Comparison of ENCODE assay signal across 26 cellular contexts in genomic region chr6:87664943-87665342, GRCh38. TPM values are rescaled to one million over a fixed set of nuclear protein-coding genes. Genes with fewer than 3 reads are reported as not detected.
DNase-seq lines count a peak whose midpoint lies in the region; ATAC-seq, FAIRE-seq and TF ChIP-seq lines count a peak whose summit lies in the region.
"Had no signal": no experiment of that assay in that cellular context is flagged by ENCODE, and none has a peak within 500 bp of the region (broad histone marks: within the 10 kb centered on the region; RNA-seq: fewer than 3 reads in every experiment).

No MANE protein-coding gene starts in this region.

- dilution Hi-C loops in IMR-90 (cut with HindIII; ENCODE audit: low sequenced_read_pairs, unreplicated experiment): no loop called here

- no peak overlapping the region for H2AFZ ChIP-seq in IMR-90 (replicated peaks; ENCODE audit: low read length, poor library complexity)
- H2AFZ ChIP-seq: PC-9 had no signal

- TF ChIP-seq RAD21 in IMR-90 (IDR thresholded peaks at IDR 0.05; ENCODE audit: low read length): no peak

- peak overlapping the region; percentile 62 for H2BK5ac ChIP-seq in IMR-90 (ENCODE audit: low read depth, low read length, poor library complexity, severe bottlenecking)

- peak overlapping the region; percentile 81; the same call in 1 of the 2 replicates for H3K27ac ChIP-seq in IMR-90 (ENCODE audit: insufficient read depth, low read length)
- H3K27ac ChIP-seq in kidney (ENCODE audit: low read depth in 2 of 2, low read length in 2 of 2): no peak overlapping the region
- H3K27ac ChIP-seq in psoas muscle: peak overlapping the region; percentile 67
- peak overlapping the region; percentile 11 to 23 for H3K27ac ChIP-seq in tibial artery
- no peak overlapping the region for H3K27ac ChIP-seq in effector memory CD4-positive, alpha-beta T cell (ENCODE audit: insufficient read depth, low read length, poor library complexity, severe bottlenecking)
- H3K27ac ChIP-seq: PC-9, SJSA1 had no signal

- POLR2A ChIA-PET in IMR-90 (lab: Charles Lee; ENCODE audit: unreplicated experiment): no interaction called here

- no peak overlapping the region for H2AK9ac ChIP-seq in IMR-90 (replicated peaks; ENCODE audit: low read depth, low read length, poor library complexity)

- no peak overlapping the region for H2AK5ac ChIP-seq in IMR-90 (ENCODE audit: low read depth, low read length)

- H2BK20ac ChIP-seq in IMR-90 (ENCODE audit: low read depth, low read length): no peak overlapping the region

- BruUV-seq in IMR-90 (replicated peaks; lab: Mats Ljungman, UMichigan): no TSS peak

- peak overlapping the region; percentile 39 for H4K5ac ChIP-seq in IMR-90 (ENCODE audit: low read depth, low read length)

- DNase-seq in IMR-90: no peak
- no peak for DNase-seq in kidney
- DNase-seq in psoas muscle: no peak
- no peak for DNase-seq in tibial artery
- DNase-seq in SW480 (ENCODE audit: low spot score): no peak
- no peak for DNase-seq in effector memory CD4-positive, alpha-beta T cell
- DNase-seq: BE2C; CD8-positive, alpha-beta memory T cell; DMS 273 treated with DMSO at 0.1 percent for 48 hours; DMS79; GF-D8; GOT3; KBM-7; NCI-H1105 treated with DMSO at 0.1 percent for 48 hours; NCI-H146; NCI-H1930; NCI-H446 treated with DMSO at 0.1 percent for 48 hours; NCI-H526; NCI-H82; NK-92 treated with Interleukin-12 subunit alpha and Interleukin-12 subunit beta, amount 100 ng/mL, for 24 hours; PC-9 had no signal

- H3K4ac ChIP-seq in IMR-90 (ENCODE audit: low read depth, low read length): peak overlapping the region; percentile 65; the same call in 1 of the 2 replicates

- no peak for ATAC-seq in IMR-90 (ENCODE audit: low read depth)
- ATAC-seq in psoas muscle: no peak
- no peak for ATAC-seq in HG02970 (IDR thresholded peaks at IDR 0.05; ENCODE audit: low FRiP score, unreplicated experiment)
- ATAC-seq: Right ventricle myocardium inferior had no signal

- H3K9ac ChIP-seq in IMR-90 (ENCODE audit: low read depth, low read length): no peak overlapping the region
- H3K9ac ChIP-seq in kidney (ENCODE audit: low read length in 2 of 2): no peak overlapping the region

- intact Hi-C loops in IMR-90 (cut with micrococcal nuclease) (no loop called here), kidney (cut with DNase I) (no loop called here), psoas muscle (cut with DNase I) (no loop called here), tibial artery (cut with DNase I; ENCODE audit: low total_unique reads) (no loop called here)

- peaks cover 10% of the 10 kb centered on the region; the same call in 1 of the 2 replicates for H3K9me1 ChIP-seq in IMR-90 (ENCODE audit: insufficient read depth, low read length)

- peaks cover 2 to 22% of the 10 kb centered on the region in 2 experiments; a peak in 3 of 4 replicates for H3K79me1 ChIP-seq in IMR-90 (ENCODE audit: low read depth in 1 of 2, low read length in 2 of 2)

- peaks cover 6% of the 10 kb centered on the region for H3K36me3 ChIP-seq in IMR-90 (ENCODE audit: control insufficient read depth, insufficient read depth, low read length)
- H3K36me3 ChIP-seq in kidney (ENCODE audit: control insufficient read depth in 1 of 2, insufficient read depth in 2 of 2, low read length in 2 of 2): no peaks in the 10 kb centered on the region
- peaks cover 0 to 31% of the 10 kb centered on the region in 2 donors for H3K36me3 ChIP-seq in psoas muscle (ENCODE audit: insufficient read depth in 1 of 2, low read depth in 1 of 2)
- peaks cover 0 to 40% (median 13%) of the 10 kb centered on the region in 3 donors for H3K36me3 ChIP-seq in tibial artery
- H3K36me3 ChIP-seq in effector memory CD4-positive, alpha-beta T cell (ENCODE audit: control insufficient read depth, insufficient read depth, low read length): peaks cover 6% of the 10 kb centered on the region

- no peak overlapping the region for H3K4me2 ChIP-seq in IMR-90 (ENCODE audit: low read depth, low read length)
- H3K4me2 ChIP-seq: PC-9 had no signal

- peak overlapping the region; percentile 76; the same call in 1 of the 2 replicates for H3K23ac ChIP-seq in IMR-90 (ENCODE audit: low read depth, low read length)

- H2BK15ac ChIP-seq in IMR-90 (ENCODE audit: low read depth, low read length): 0 out of 3 replicates have a peak overlapping the region, but pooled peaks have one; percentile 85

- no peak for TF ChIP-seq POLR2A in IMR-90 (IDR thresholded peaks at IDR 0.05; ENCODE audit: low read depth, low read length)

- no peaks in the 10 kb centered on the region for H4K20me1 ChIP-seq in IMR-90 (ENCODE audit: insufficient read depth, low read length)

- no peaks in the 10 kb centered on the region for H3K27me3 ChIP-seq in IMR-90 (ENCODE audit: control insufficient read depth, insufficient read depth, low read length)
- no peaks in the 10 kb centered on the region for H3K27me3 ChIP-seq in psoas muscle (ENCODE audit: insufficient read depth in 3 of 3, low read length in 2 of 3)
- no peaks in the 10 kb centered on the region for H3K27me3 ChIP-seq in tibial artery
- no peaks in the 10 kb centered on the region for H3K27me3 ChIP-seq in effector memory CD4-positive, alpha-beta T cell (replicated peaks; ENCODE audit: control insufficient read depth, insufficient read depth, low read length, poor library complexity, severe bottlenecking)
- H3K27me3 ChIP-seq: BE2C, SJSA1 had no signal

- CTCF ChIA-PET in IMR-90 (lab: Yijun Ruan, JAX): interaction anchor here (1.2 kb wide), 1 partner anchor 142 kb away, joined by 3 read pairs; no protein-coding TSS in a partner anchor

- no peak overlapping the region for H3K4me3 ChIP-seq in IMR-90 (ENCODE audit: insufficient read depth, low read depth, low read length)
- no peak overlapping the region for H3K4me3 ChIP-seq in kidney (ENCODE audit: low read length in 2 of 2)
- no peak overlapping the region for H3K4me3 ChIP-seq in psoas muscle
- no peak overlapping the region for H3K4me3 ChIP-seq in tibial artery
- no peak overlapping the region for H3K4me3 ChIP-seq in effector memory CD4-positive, alpha-beta T cell (ENCODE audit: insufficient read depth, low read depth, low read length, poor library complexity, severe bottlenecking)
- H3K4me3 ChIP-seq: HAP-1, PC-9, SJSA1 had no signal

- peak overlapping the region; percentile 88; the same call in 1 of the 2 replicates for H2BK120ac ChIP-seq in IMR-90 (ENCODE audit: low read depth, low read length)

- peak; percentile 70 for FAIRE-seq in kidney (lab: Jason Lieb, UNC)
- FAIRE-seq: GM12891 had no signal

- H3K14ac ChIP-seq in IMR-90 (replicated peaks; ENCODE audit: low read depth, low read length): 0 out of 2 replicates have a peak overlapping the region, but pooled peaks have one; percentile 50

- in situ Hi-C loops in IMR-90 (cut with MboI; ENCODE audit: low sequenced_read_pairs): no loop called here

- H3K4me1 ChIP-seq in IMR-90 (ENCODE audit: control insufficient read depth, insufficient read depth, low read length) (peaks cover 20% of the 10 kb centered on the region), kidney (ENCODE audit: control insufficient read depth in 1 of 2, insufficient read depth in 1 of 2, low read depth in 1 of 2, low read length in 2 of 2) (peaks cover 0 to 2% of the 10 kb centered on the region in 2 donors), psoas muscle (peaks cover 32% of the 10 kb centered on the region), tibial artery (peaks cover 0 to 24% (median 11%) of the 10 kb centered on the region in 4 donors)
- no peaks in the 10 kb centered on the region for H3K4me1 ChIP-seq in effector memory CD4-positive, alpha-beta T cell (ENCODE audit: control insufficient read depth, insufficient read depth, low read length, poor library complexity, severe bottlenecking)
- H3K4me1 ChIP-seq: BE2C, HAP-1 had no signal

- TF ChIP-seq CTCF in IMR-90 (conservative IDR thresholded peaks at IDR 0.05; ENCODE audit: low read depth, low read length) (no peak), kidney (IDR thresholded peaks at IDR 0.05; ENCODE audit: borderline replicate concordance, extremely low read depth, insufficient read depth) (no peak), psoas muscle (IDR thresholded peaks at IDR 0.05) (no peak), tibial artery (IDR thresholded peaks at IDR 0.05) (no peak)

- no peak overlapping the region for H3K56ac ChIP-seq in IMR-90 (ENCODE audit: extremely low read depth, insufficient read depth, low read length)

- no peaks in the 10 kb centered on the region for H3K9me3 ChIP-seq in IMR-90 (ENCODE audit: control insufficient read depth, insufficient read depth, low read length)
- no peaks in the 10 kb centered on the region for H3K9me3 ChIP-seq in kidney (ENCODE audit: control insufficient read depth in 1 of 2, low read length in 2 of 2)
- no peaks in the 10 kb centered on the region for H3K9me3 ChIP-seq in psoas muscle
- H3K9me3 ChIP-seq in tibial artery: no peaks in the 10 kb centered on the region
- no peaks in the 10 kb centered on the region for H3K9me3 ChIP-seq in effector memory CD4-positive, alpha-beta T cell (ENCODE audit: control insufficient read depth, low read length)
- H3K9me3 ChIP-seq: BE2C, HAP-1, SJSA1 had no signal

- H4K8ac ChIP-seq in IMR-90 (ENCODE audit: low read depth in 2 of 2, low read length in 2 of 2): 0 out of 4 replicates have a peak overlapping the region, but pooled peaks of 1 of the 2 experiments have one; percentile 11

- peak overlapping the region; percentile 30; the same call in 1 of the 2 replicates for H3K18ac ChIP-seq in IMR-90 (ENCODE audit: low read depth, low read length)

- H4K91ac ChIP-seq in IMR-90 (ENCODE audit: insufficient read depth, low read depth, low read length): no peak overlapping the region

TF ChIP-seq in IMR-90, 13 proteins besides CTCF, POLR2A, EP300 and RAD21:
- no peak for TF ChIP-seq RCOR1 (IDR thresholded peaks at IDR 0.05; ENCODE audit: insufficient replicate concordance, low read length)
- no peak for TF ChIP-seq RFX5 (IDR thresholded peaks at IDR 0.05; ENCODE audit: low read depth, low read length)
- TF ChIP-seq BHLHE40 (IDR thresholded peaks at IDR 0.05; ENCODE audit: low read depth, low read length): no peak
- no peak for TF ChIP-seq CEBPB (IDR thresholded peaks at IDR 0.05; ENCODE audit: low read depth, low read length)
- TF ChIP-seq MAZ (IDR thresholded peaks at IDR 0.05; ENCODE audit: borderline replicate concordance, low read depth, low read length): no peak
- no peak for TF ChIP-seq SMC3 (IDR thresholded peaks at IDR 0.05; ENCODE audit: low read depth, low read length)

RNA-seq across cellular contexts. Expression of gene AKIRIN2, which starts 37.1 kb away (rescaled TPM):
- total RNA-seq in IMR-90 (2012; rRNA removed) (7.9 and 10.8 TPM in 2 replicates), kidney (43.4 TPM), psoas muscle (100 to 1,000 TPM in 3 of 4 donors, 10 to 100 TPM in 1; 71.9 to 188 (median 141) TPM)
- polyA plus RNA-seq in IMR-90 (2012; rRNA removed) (25.1 and 26.6 TPM in 2 replicates), kidney (ENCODE audit: insufficient read depth, low read depth, low replicate concordance) (26.0 TPM), psoas muscle (100 to 1,000 TPM in 1 of 3 donors, 10 to 100 TPM in 2; 65.0 to 127 (median 87.6) TPM)
- polyA plus RNA-seq in IMR-90 (2012; cell fraction: cytosol; rRNA removed): 28.5 and 28.7 TPM in 2 replicates
- 18.3 and 20.4 TPM in 2 replicates for polyA plus RNA-seq in IMR-90 (2012; cell fraction: nucleus; rRNA removed; ENCODE audit: low replicate concordance)

Comparison
In these comparisons a context has a peak if more than half of its experiments do, and no peak if none do; other contexts are left out.
1. H3K27ac ChIP-seq: peak in IMR-90 (single experiment), psoas muscle (single experiment) and tibial artery (2 of 2); none in kidney (0 of 2) and effector memory CD4-positive, alpha-beta T cell (single experiment).